Comparison of ENCODE assay signal across 16 cellular contexts in genomic region chr2:156129227-156129626, GRCh38.
A peak's percentile ranks its signal among the peaks of the same experiment; 100 is the strongest.
DNase-seq lines count a peak whose midpoint lies in the region; TF ChIP-seq lines count a peak whose summit lies in the region.
"Had no signal": no experiment of that assay in that cellular context is flagged by ENCODE, and none has a peak within 500 bp of the region (broad histone marks: within the 10 kb centered on the region; RNA-seq: fewer than 3 reads in every experiment).

No MANE protein-coding gene starts in this region.

- peak; percentile 6 for TF ChIP-seq CTCF in GM10248 (IDR thresholded peaks at IDR 0.05; ENCODE audit: control extremely low read depth, extremely low read depth, low read depth, missing control alignments)
- peak; percentile 23 for TF ChIP-seq CTCF in chondrocyte (IDR thresholded peaks at IDR 0.05)
- peak; percentile 19 for TF ChIP-seq CTCF in retinal pigment epithelial cell (conservative IDR thresholded peaks at IDR 0.05; ENCODE audit: low read depth, low read length)

- POLR2A ChIA-PET in GM10248 (lab: Yijun Ruan, JAX), result no interaction called here

- peaks cover 4% of the 10 kb centered on the region for H3K9me3 Mint-ChIP-seq in chondrocyte (ENCODE audit: low read depth)
- H3K9me3 Mint-ChIP-seq: T-helper 1 cell treated with Interleukin-12 subunit alpha and Interleukin-12 subunit beta and Interleukin-4 antibody, amounts not matched to agents 30 μg/mL and 1 μg/mL, for 36 hours had no signal

- H3K36me3 Mint-ChIP-seq in chondrocyte (ENCODE audit: low read depth), result no peaks in the 10 kb centered on the region

- no peaks in the 10 kb centered on the region for H3K9me3 ChIP-seq in effector memory CD4-positive, alpha-beta T cell (ENCODE audit: control insufficient read depth, low read length)
- H3K9me3 ChIP-seq: BLaER1, HAP-1 had no signal

- no peak overlapping the region for H3K4me3 Mint-ChIP-seq in chondrocyte (ENCODE audit: unreplicated experiment)
- H3K4me3 Mint-ChIP-seq: T-helper 1 cell treated with Interleukin-12 subunit alpha and Interleukin-12 subunit beta and Interleukin-4 antibody, amounts not matched to agents 30 μg/mL and 1 μg/mL, for 36 hours had no signal

- no peaks in the 10 kb centered on the region for H3K4me1 Mint-ChIP-seq in chondrocyte (ENCODE audit: low read depth)

- CTCF ChIA-PET in GM10248 (lab: Yijun Ruan, JAX), result interaction anchor here (0.8 kb wide), 1 partner anchor 19 kb away, joined by 3 read pairs; no protein-coding TSS in a partner anchor

- no peaks in the 10 kb centered on the region for H3K4me1 ChIP-seq in effector memory CD4-positive, alpha-beta T cell (ENCODE audit: control insufficient read depth, insufficient read depth, low read length, poor library complexity, severe bottlenecking)
- H3K4me1 ChIP-seq: BLaER1 had no signal

- no peaks in the 10 kb centered on the region for H3K36me3 ChIP-seq in effector memory CD4-positive, alpha-beta T cell (ENCODE audit: control insufficient read depth, insufficient read depth, low read length)
- H3K36me3 ChIP-seq: BLaER1, HAP-1 had no signal

- no peak overlapping the region for H3K27ac ChIP-seq in effector memory CD4-positive, alpha-beta T cell (ENCODE audit: insufficient read depth, low read length, poor library complexity, severe bottlenecking)
- H3K27ac ChIP-seq: BLaER1 had no signal

- H3K27me3 Mint-ChIP-seq in chondrocyte (ENCODE audit: low read depth), result peaks cover 2% of the 10 kb centered on the region

- no peak for DNase-seq in GM10248 (ENCODE audit: extremely low spot score)
- DNase-seq in NAMALWA (ENCODE audit: low spot score), result peak; percentile 7
- no peak for DNase-seq in chondrocyte (ENCODE audit: low spot score)
- DNase-seq in retinal pigment epithelial cell (ENCODE audit: low read depth), result no peak
- no peak for DNase-seq in effector memory CD4-positive, alpha-beta T cell
- DNase-seq in activated naive CD4-positive, alpha-beta T cell treated with anti-CD3 and anti-CD28 coated beads, Interleukin-2, amount 50 U/mL, for 16 hours, result no peak
- no peak for DNase-seq in NOMO-1 treated with DMSO at 0.1 percent for 48 hours (lab: John Stamatoyannopoulos, UW; ENCODE audit: unreplicated experiment)
- DNase-seq: KG1, NCI-H1105 treated with DMSO at 0.1 percent for 48 hours, NCI-H187 treated with DMSO at 0.1 percent for 48 hours, NCI-H2171 treated with DMSO at 0.1 percent for 48 hours, NCI-H774, OCI-M1 had no signal

- H3K27me3 ChIP-seq in effector memory CD4-positive, alpha-beta T cell (replicated peaks; ENCODE audit: control insufficient read depth, insufficient read depth, low read length, poor library complexity, severe bottlenecking), result no peaks in the 10 kb centered on the region
- H3K27me3 ChIP-seq: BLaER1 had no signal

- H3K27ac Mint-ChIP-seq in chondrocyte (ENCODE audit: unreplicated experiment), result no peak overlapping the region
- H3K27ac Mint-ChIP-seq: T-helper 1 cell treated with Interleukin-12 subunit alpha and Interleukin-12 subunit beta and Interleukin-4 antibody, amounts not matched to agents 30 μg/mL and 1 μg/mL, for 36 hours had no signal

- H3K4me3 ChIP-seq in retinal pigment epithelial cell (ENCODE audit: low read length), result no peak overlapping the region
- H3K4me3 ChIP-seq in effector memory CD4-positive, alpha-beta T cell (ENCODE audit: insufficient read depth, low read depth, low read length, poor library complexity, severe bottlenecking), result no peak overlapping the region
- H3K4me3 ChIP-seq: BLaER1, HAP-1 had no signal
